In genomic region chr12:113354192-113354591, GRCh38 we compare ENCODE assay signal across 1 cellular context. TPM values are rescaled to one million over a fixed set of nuclear protein-coding genes. Genes with fewer than 3 reads are reported as not detected.
"Had no signal": no experiment of that assay in that cellular context is flagged by ENCODE, and none has a peak within 500 bp of the region (broad histone marks: within the 10 kb centered on the region; RNA-seq: fewer than 3 reads in every experiment).

No MANE protein-coding gene starts in this region.

RNA-seq across cellular contexts. Expression of gene SDS, which starts 49.5 kb away (rescaled TPM):
- polyA plus RNA-seq: GM12878 had no signal
